Comparison of ENCODE assay signal across 8 cellular contexts in genomic region chr10:92241501-92241900, GRCh38. TPM values are rescaled to one million over a fixed set of nuclear protein-coding genes. Genes with fewer than 3 reads are reported as not detected.
DNase-seq lines count a peak whose midpoint lies in the region; ATAC-seq and TF ChIP-seq lines count a peak whose summit lies in the region.

No MANE protein-coding gene starts in this region.

- no peak for TF ChIP-seq CTCF in foreskin keratinocyte (conservative IDR thresholded peaks at IDR 0.05)

- peaks cover 43% of the 10 kb centered on the region for H3K27me3 Mint-ChIP-seq in activated T-helper 2 cell treated with anti-CD3 and anti-CD28 coated beads, Interferon-gamma antibody, Interleukin-2, Interleukin-4, amounts not matched to agents 10 μg/mL and 5 μg/mL and 100 μg/mL, durations not matched to agents 14 hours and 24 hours and 36 hours (ENCODE audit: low read depth)
- peaks cover 2 to 12% (median 8%) of the 10 kb centered on the region in 3 donors for H3K27me3 Mint-ChIP-seq in immature natural killer cell (ENCODE audit: low read depth in 3 of 3)

- H3K27ac ChIP-seq in stomach smooth muscle (ENCODE audit: low read length) (peak overlapping the region; percentile 84), foreskin keratinocyte (no peak overlapping the region)

- H3K36me3 Mint-ChIP-seq in activated T-helper 2 cell treated with anti-CD3 and anti-CD28 coated beads, Interferon-gamma antibody, Interleukin-2, Interleukin-4, amounts not matched to agents 10 μg/mL and 5 μg/mL and 100 μg/mL, durations not matched to agents 14 hours and 24 hours and 36 hours (ENCODE audit: low read depth) = peaks cover 18% of the 10 kb centered on the region
- no peaks in the 10 kb centered on the region for H3K36me3 Mint-ChIP-seq in immature natural killer cell

- peaks cover 39% of the 10 kb centered on the region for H3K4me1 Mint-ChIP-seq in activated T-helper 2 cell treated with anti-CD3 and anti-CD28 coated beads, Interferon-gamma antibody, Interleukin-2, Interleukin-4, amounts not matched to agents 10 μg/mL and 5 μg/mL and 100 μg/mL, durations not matched to agents 14 hours and 24 hours and 36 hours (ENCODE audit: low read depth)
- peaks cover 37 to 59% of the 10 kb centered on the region in 2 donors for H3K4me1 Mint-ChIP-seq in immature natural killer cell

- H3K36me3 ChIP-seq in stomach smooth muscle (ENCODE audit: control insufficient read depth in 2 of 2, insufficient read depth in 2 of 2, low read length in 2 of 2) = no peaks in the 10 kb centered on the region

- peaks cover 13% of the 10 kb centered on the region for H3K4me1 ChIP-seq in stomach smooth muscle (ENCODE audit: control insufficient read depth, insufficient read depth, low read length)
- H3K4me1 ChIP-seq in foreskin keratinocyte = peaks cover 23% of the 10 kb centered on the region

- intact Hi-C loops in activated T-helper 2 cell treated with anti-CD3 and anti-CD28 coated beads, Interferon-gamma antibody, Interleukin-2, Interleukin-4, amounts not matched to agents 10 μg/mL and 5 μg/mL and 100 μg/mL, durations not matched to agents 14 hours and 24 hours and 36 hours (cut with micrococcal nuclease) = loop anchor here (5.0 kb wide), 1 partner anchor 351 kb away; the partner anchor contains the start of gene KIF11

- DNase-seq in DMS53 (lab: John Stamatoyannopoulos, UW) = peak; percentile 24
- no peak for DNase-seq in DMS53 treated with DMSO at 0.1 percent for 48 hours (lab: John Stamatoyannopoulos, UW; ENCODE audit: unreplicated experiment)
- DNase-seq in activated T-helper 2 cell treated with anti-CD3 and anti-CD28 coated beads, Interferon-gamma antibody, Interleukin-2, Interleukin-4, amounts not matched to agents 10 μg/mL and 5 μg/mL and 100 μg/mL, durations not matched to agents 14 hours and 24 hours and 36 hours (ENCODE audit: low spot score) = no peak
- no peak for DNase-seq in immature natural killer cell
- DNase-seq in NK-92 treated with Interleukin-12 subunit alpha and Interleukin-12 subunit beta, amount 100 ng/mL, for 24 hours (lab: John Stamatoyannopoulos, UW) = no peak
- no peak for DNase-seq in foreskin keratinocyte

- no peaks in the 10 kb centered on the region for H3K27me3 ChIP-seq in stomach smooth muscle (ENCODE audit: control insufficient read depth in 1 of 2, insufficient read depth in 2 of 2, low read length in 2 of 2)
- no peaks in the 10 kb centered on the region for H3K27me3 ChIP-seq in foreskin keratinocyte

- H3K9me3 Mint-ChIP-seq in activated T-helper 2 cell treated with anti-CD3 and anti-CD28 coated beads, Interferon-gamma antibody, Interleukin-2, Interleukin-4, amounts not matched to agents 10 μg/mL and 5 μg/mL and 100 μg/mL, durations not matched to agents 14 hours and 24 hours and 36 hours = no peaks in the 10 kb centered on the region
- no peaks in the 10 kb centered on the region for H3K9me3 Mint-ChIP-seq in immature natural killer cell

- no peak overlapping the region for H3K27ac Mint-ChIP-seq in activated T-helper 2 cell treated with anti-CD3 and anti-CD28 coated beads, Interferon-gamma antibody, Interleukin-2, Interleukin-4, amounts not matched to agents 10 μg/mL and 5 μg/mL and 100 μg/mL, durations not matched to agents 14 hours and 24 hours and 36 hours
- H3K27ac Mint-ChIP-seq in immature natural killer cell = peak overlapping the region in 2 of 6 donors; percentile 91 to 94

- H3K9ac ChIP-seq in stomach smooth muscle (ENCODE audit: low read length in 2 of 2) = peak overlapping the region; percentile 71 to 75

- no peaks in the 10 kb centered on the region for H3K9me3 ChIP-seq in stomach smooth muscle (ENCODE audit: control insufficient read depth in 2 of 2, low read length in 2 of 2)

- ATAC-seq in HG03439 (IDR thresholded peaks at IDR 0.05; ENCODE audit: unreplicated experiment) = no peak
- no peak for ATAC-seq in foreskin keratinocyte

- H3K4me3 ChIP-seq in stomach smooth muscle (ENCODE audit: low read length in 2 of 2) = peak overlapping the region; percentile 86 to 87

- H3K4me3 Mint-ChIP-seq in activated T-helper 2 cell treated with anti-CD3 and anti-CD28 coated beads, Interferon-gamma antibody, Interleukin-2, Interleukin-4, amounts not matched to agents 10 μg/mL and 5 μg/mL and 100 μg/mL, durations not matched to agents 14 hours and 24 hours and 36 hours (ENCODE audit: low read depth) = peak overlapping the region; percentile 78
- peak overlapping the region; percentile 91 to 100 (median 98) for H3K4me3 Mint-ChIP-seq in immature natural killer cell

RNA-seq across cellular contexts. Expression of gene CPEB3, which starts 49.4 kb away (rescaled TPM):
- 1.9 TPM in 2 replicates for total RNA-seq in activated T-helper 2 cell treated with anti-CD3 and anti-CD28 coated beads, Interferon-gamma antibody, Interleukin-2, Interleukin-4, amounts not matched to agents 10 μg/mL and 5 μg/mL and 100 μg/mL, durations not matched to agents 14 hours and 24 hours and 36 hours
- polyA plus RNA-seq in immature natural killer cell = 1 to 10 TPM in 1 of 3 donors, under 1 TPM in 1, not detected in 1; 0.63 to 1.1 TPM
- 0.54 and 0.63 TPM in 2 replicates for total RNA-seq in foreskin keratinocyte
- polyA plus RNA-seq in foreskin keratinocyte = 0.09 and 0.12 TPM in 2 replicates

RNA-seq across cellular contexts. Expression of gene MARCHF5, which starts 49.5 kb away (rescaled TPM):
- 19.4 and 20.3 TPM in 2 replicates for total RNA-seq in activated T-helper 2 cell treated with anti-CD3 and anti-CD28 coated beads, Interferon-gamma antibody, Interleukin-2, Interleukin-4, amounts not matched to agents 10 μg/mL and 5 μg/mL and 100 μg/mL, durations not matched to agents 14 hours and 24 hours and 36 hours
- 10 to 100 TPM; 15.0 to 32.4 (median 28.4) TPM for polyA plus RNA-seq in immature natural killer cell
- total RNA-seq in foreskin keratinocyte = 25.6 and 31.5 TPM in 2 replicates
- polyA plus RNA-seq in foreskin keratinocyte = 24.6 and 28.2 TPM in 2 replicates
